ENCODE assay signal across 8 cellular contexts in the genomic region with DNA sequence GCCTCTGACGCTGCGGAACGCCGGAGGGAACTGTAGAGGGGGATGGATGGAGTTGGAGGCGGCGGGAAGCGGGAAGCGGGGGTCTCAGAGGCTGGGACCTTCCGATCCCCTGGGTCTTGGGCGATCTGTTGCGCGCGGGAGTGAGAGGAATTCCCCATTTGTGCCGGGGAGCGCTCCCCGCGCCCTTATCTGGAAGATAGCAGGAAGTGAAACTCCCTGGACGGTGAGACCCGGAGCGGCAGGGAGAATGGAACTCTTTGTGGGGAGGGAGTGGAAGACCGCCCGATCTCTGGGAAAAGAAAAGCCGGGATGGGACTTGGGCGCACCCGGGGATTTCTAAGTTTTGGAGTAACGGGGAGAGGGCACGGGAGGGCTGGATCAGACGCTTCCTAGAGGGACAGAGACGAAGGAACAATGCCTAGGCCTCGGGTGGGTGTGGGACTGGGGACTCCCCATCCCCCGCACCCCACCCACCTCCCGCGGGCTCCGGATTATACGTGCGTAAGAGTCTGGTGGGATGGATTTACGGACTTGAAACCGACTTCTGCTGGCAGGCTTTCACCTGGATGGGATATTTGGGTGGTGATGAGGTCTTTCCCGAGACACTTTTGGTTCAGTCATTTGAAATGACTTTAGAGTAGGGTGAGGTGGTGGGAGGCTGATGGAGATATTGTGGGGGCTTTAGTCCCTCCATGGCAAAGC. TPM values are rescaled to one million over a fixed set of nuclear protein-coding genes. Genes with fewer than 3 reads are reported as not detected.
DNase-seq lines count a peak whose midpoint lies in the region; ATAC-seq and TF ChIP-seq lines count a peak whose summit lies in the region.

No MANE protein-coding gene starts in this region.

- no peak for ATAC-seq in WTC11

- peaks cover 37% of the 10 kb centered on the region for H3K4me1 Mint-ChIP-seq in activated naive CD4-positive, alpha-beta T cell treated with anti-CD3 and anti-CD28 coated beads, Interleukin-2, amount 10 ng/mL, durations not matched to agents 7 days and 5 days
- peaks cover 43% of the 10 kb centered on the region for H3K4me1 Mint-ChIP-seq in WTC11

- H3K36me3 ChIP-seq in iPS-20b (ENCODE audit: insufficient read depth, low read depth, low read length), result peaks cover 31% of the 10 kb centered on the region
- H3K36me3 ChIP-seq in testis (ENCODE audit: low read depth, missing control alignments), result no peaks in the 10 kb centered on the region

- H3K9ac ChIP-seq in iPS-20b (ENCODE audit: low read depth, low read length), result peak overlapping the region; percentile 99

- H3K27ac Mint-ChIP-seq in activated naive CD4-positive, alpha-beta T cell treated with anti-CD3 and anti-CD28 coated beads, Interleukin-2, amount 10 ng/mL, durations not matched to agents 7 days and 5 days, result no peak overlapping the region
- H3K27ac Mint-ChIP-seq in WTC11, result peak overlapping the region; percentile 100

- H3K27ac ChIP-seq in iPS-20b (ENCODE audit: low read length) (peak overlapping the region; percentile 98), testis (peak overlapping the region; percentile 86 to 88)

- DNase-seq in activated naive CD4-positive, alpha-beta T cell treated with anti-CD3 and anti-CD28 coated beads, Interleukin-2, amount 10 ng/mL, durations not matched to agents 7 days and 5 days, result no peak
- no peak for DNase-seq in activated naive CD4-positive, alpha-beta T cell treated with anti-CD3 and anti-CD28 coated beads, Interleukin-2, amount 50 U/mL, for 16 hours
- DNase-seq in WTC11 (ENCODE audit: low spot score), result no peak
- DNase-seq in testis, result no peak
- no peak for DNase-seq in NCI-H2107 (lab: John Stamatoyannopoulos, UW)
- DNase-seq in stimulated activated CD4-positive, alpha-beta T cell treated with anti-CD3 and anti-CD28 coated beads, Interleukin-12 subunit alpha, Interleukin-12 subunit beta, amount 100 ng/mL, for 4 hours, result no peak
- DNase-seq in NCI-H446 (lab: John Stamatoyannopoulos, UW), result no peak

- H3K36me3 Mint-ChIP-seq in activated naive CD4-positive, alpha-beta T cell treated with anti-CD3 and anti-CD28 coated beads, Interleukin-2, amount 10 ng/mL, durations not matched to agents 7 days and 5 days, result peaks cover 24% of the 10 kb centered on the region
- peaks cover 45% of the 10 kb centered on the region for H3K36me3 Mint-ChIP-seq in WTC11

- CTCF ChIA-PET in activated naive CD4-positive, alpha-beta T cell treated with anti-CD3 and anti-CD28 coated beads, Interleukin-2, amount 10 ng/mL, durations not matched to agents 7 days and 5 days (lab: Charles Lee), result no interaction called here
- CTCF ChIA-PET in WTC11 (lab: Charles Lee), result interaction anchor here (1.0 to 1.5 kb wide), 2 partner anchors 134 to 194 kb away, joined by 3 to 4 read pairs; no protein-coding TSS in a partner anchor

- intact Hi-C loops in testis (cut with DNase I; ENCODE audit: low total_unique reads), result no loop called here

- WGBS in testis, 2 donors, result 1 to 2% methylated on average over 31 to 39 of the region's 39 CpGs

- POLR2A ChIA-PET in WTC11 (lab: Charles Lee), result no interaction called here

- peaks cover 11% of the 10 kb centered on the region for H3K9me3 Mint-ChIP-seq in activated naive CD4-positive, alpha-beta T cell treated with anti-CD3 and anti-CD28 coated beads, Interleukin-2, amount 10 ng/mL, durations not matched to agents 7 days and 5 days
- H3K9me3 Mint-ChIP-seq in WTC11, result no peaks in the 10 kb centered on the region

- H3K4me3 Mint-ChIP-seq in activated naive CD4-positive, alpha-beta T cell treated with anti-CD3 and anti-CD28 coated beads, Interleukin-2, amount 10 ng/mL, durations not matched to agents 7 days and 5 days, result peak overlapping the region; percentile 82
- H3K4me3 Mint-ChIP-seq in WTC11, result peak overlapping the region; percentile 98

- no peaks in the 10 kb centered on the region for H3K27me3 ChIP-seq in iPS-20b (ENCODE audit: insufficient read depth, low read length)
- no peaks in the 10 kb centered on the region for H3K27me3 ChIP-seq in testis

- H3K4me1 ChIP-seq in iPS-20b (ENCODE audit: insufficient read depth, low read length), result peaks cover 14% of the 10 kb centered on the region
- H3K4me1 ChIP-seq in testis, result no peaks in the 10 kb centered on the region

- no peaks in the 10 kb centered on the region for H3K9me3 ChIP-seq in iPS-20b (ENCODE audit: insufficient read depth, low read depth, low read length)
- H3K9me3 ChIP-seq in testis, result no peaks in the 10 kb centered on the region

- TF ChIP-seq CTCF in WTC11 (IDR thresholded peaks at IDR 0.05) (no peak), testis (IDR thresholded peaks at IDR 0.05) (no peak)

- peaks cover 54% of the 10 kb centered on the region for H3K27me3 Mint-ChIP-seq in activated naive CD4-positive, alpha-beta T cell treated with anti-CD3 and anti-CD28 coated beads, Interleukin-2, amount 10 ng/mL, durations not matched to agents 7 days and 5 days
- no peaks in the 10 kb centered on the region for H3K27me3 Mint-ChIP-seq in WTC11 (ENCODE audit: low read depth)

- TF ChIP-seq POLR2A in testis (IDR thresholded peaks at IDR 0.05), result no peak

- H3K4me3 ChIP-seq in iPS-20b (ENCODE audit: low read length), result peak overlapping the region; percentile 94
- H3K4me3 ChIP-seq in testis, result peak overlapping the region; percentile 60 to 78

TF ChIP-seq in WTC11, 78 proteins besides CTCF, POLR2A, EP300 and RAD21:
- no peak for TF ChIP-seq CBFB (CRISPR knock-in tag; IDR thresholded peaks at IDR 0.05; ENCODE audit: low read depth)
- TF ChIP-seq, protein P1, sequence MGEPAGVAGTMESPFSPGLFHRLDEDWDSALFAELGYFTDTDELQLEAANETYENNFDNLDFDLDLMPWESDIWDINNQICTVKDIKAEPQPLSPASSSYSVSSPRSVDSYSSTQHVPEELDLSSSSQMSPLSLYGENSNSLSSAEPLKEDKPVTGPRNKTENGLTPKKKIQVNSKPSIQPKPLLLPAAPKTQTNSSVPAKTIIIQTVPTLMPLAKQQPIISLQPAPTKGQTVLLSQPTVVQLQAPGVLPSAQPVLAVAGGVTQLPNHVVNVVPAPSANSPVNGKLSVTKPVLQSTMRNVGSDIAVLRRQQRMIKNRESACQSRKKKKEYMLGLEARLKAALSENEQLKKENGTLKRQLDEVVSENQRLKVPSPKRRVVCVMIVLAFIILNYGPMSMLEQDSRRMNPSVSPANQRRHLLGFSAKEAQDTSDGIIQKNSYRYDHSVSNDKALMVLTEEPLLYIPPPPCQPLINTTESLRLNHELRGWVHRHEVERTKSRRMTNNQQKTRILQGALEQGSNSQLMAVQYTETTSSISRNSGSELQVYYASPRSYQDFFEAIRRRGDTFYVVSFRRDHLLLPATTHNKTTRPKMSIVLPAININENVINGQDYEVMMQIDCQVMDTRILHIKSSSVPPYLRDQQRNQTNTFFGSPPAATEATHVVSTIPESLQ (CRISPR knock-in tag; IDR thresholded peaks at IDR 0.05), result no peak
- TF ChIP-seq CREM (CRISPR knock-in tag; IDR thresholded peaks at IDR 0.05), result no peak
- TF ChIP-seq ZNF138 (CRISPR knock-in tag; conservative IDR thresholded peaks at IDR 0.05), result 0 out of 2 replicates have a peak, but pooled peaks have one; percentile 23
- TF ChIP-seq, protein P2, sequence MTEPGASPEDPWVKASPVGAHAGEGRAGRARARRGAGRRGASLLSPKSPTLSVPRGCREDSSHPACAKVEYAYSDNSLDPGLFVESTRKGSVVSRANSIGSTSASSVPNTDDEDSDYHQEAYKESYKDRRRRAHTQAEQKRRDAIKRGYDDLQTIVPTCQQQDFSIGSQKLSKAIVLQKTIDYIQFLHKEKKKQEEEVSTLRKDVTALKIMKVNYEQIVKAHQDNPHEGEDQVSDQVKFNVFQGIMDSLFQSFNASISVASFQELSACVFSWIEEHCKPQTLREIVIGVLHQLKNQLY (CRISPR knock-in tag; IDR thresholded peaks at IDR 0.05), result 0 out of 2 replicates have a peak, but pooled peaks have one; percentile 5
- TF ChIP-seq, protein P3, sequence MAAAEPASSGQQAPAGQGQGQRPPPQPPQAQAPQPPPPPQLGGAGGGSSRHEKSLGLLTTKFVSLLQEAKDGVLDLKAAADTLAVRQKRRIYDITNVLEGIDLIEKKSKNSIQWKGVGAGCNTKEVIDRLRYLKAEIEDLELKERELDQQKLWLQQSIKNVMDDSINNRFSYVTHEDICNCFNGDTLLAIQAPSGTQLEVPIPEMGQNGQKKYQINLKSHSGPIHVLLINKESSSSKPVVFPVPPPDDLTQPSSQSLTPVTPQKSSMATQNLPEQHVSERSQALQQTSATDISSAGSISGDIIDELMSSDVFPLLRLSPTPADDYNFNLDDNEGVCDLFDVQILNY (CRISPR knock-in tag; IDR thresholded peaks at IDR 0.05), result peak; percentile 15

RNA-seq across cellular contexts. Expression of a gene that starts 0.5 kb away (rescaled TPM):
- 126 to 132 TPM (median 130 TPM) in 3 replicates for total RNA-seq in WTC11 (2021)
- total RNA-seq in testis, result 100 to 1,000 TPM; 154 to 195 TPM
- 85.7 TPM for polyA plus RNA-seq in testis (ENCODE audit: insufficient read depth, low read depth, low replicate concordance)

RNA-seq across cellular contexts. Expression of a gene that starts 19.5 kb away (rescaled TPM):
- total RNA-seq in WTC11 (2021) (109 to 127 TPM (median 120 TPM) in 3 replicates), testis (100 to 1,000 TPM; 105 to 123 TPM)
- polyA plus RNA-seq in testis (ENCODE audit: insufficient read depth, low read depth, low replicate concordance), result 83.1 TPM

RNA-seq across cellular contexts. Expression of a gene that starts 20.8 kb away (rescaled TPM):
- total RNA-seq in WTC11 (2021) (0.16 to 0.20 TPM in 2 of 3 replicates, not detected in the other), testis (100 to 1,000 TPM in 1 of 2 donors, 10 to 100 TPM in 1; 18.4 to 105 TPM)
- 79.2 TPM for polyA plus RNA-seq in testis (ENCODE audit: insufficient read depth, low read depth, low replicate concordance)

RNA-seq across cellular contexts. Expression of a gene that starts 33.0 kb away (rescaled TPM):
- total RNA-seq in WTC11 (2021), result 0.11 to 0.22 TPM (median 0.14 TPM) in 3 replicates
- not detected for total RNA-seq in testis
- 1.6 TPM for polyA plus RNA-seq in testis (ENCODE audit: insufficient read depth, low read depth, low replicate concordance)

RNA-seq across cellular contexts. Expression of a gene that starts 42.7 kb away (rescaled TPM):
- total RNA-seq in WTC11 (2021) (0.23 to 0.53 TPM (median 0.46 TPM) in 3 replicates), testis (10 to 100 TPM; 10.8 to 18.4 TPM)
- 5.4 TPM for polyA plus RNA-seq in testis (ENCODE audit: insufficient read depth, low read depth, low replicate concordance)

Comparison
In these comparisons a context has a peak if more than half of its experiments do, and no peak if none do; other contexts are left out.
1. RNA of a gene that starts 20.8 kb away (total RNA-seq): 18.4 to 105 TPM in testis; 0.16 to 0.20 TPM in WTC11; every median in the first group is over 10 times any median in the second.